1 cellular context compared by ENCODE assay signal in the genomic region with DNA sequence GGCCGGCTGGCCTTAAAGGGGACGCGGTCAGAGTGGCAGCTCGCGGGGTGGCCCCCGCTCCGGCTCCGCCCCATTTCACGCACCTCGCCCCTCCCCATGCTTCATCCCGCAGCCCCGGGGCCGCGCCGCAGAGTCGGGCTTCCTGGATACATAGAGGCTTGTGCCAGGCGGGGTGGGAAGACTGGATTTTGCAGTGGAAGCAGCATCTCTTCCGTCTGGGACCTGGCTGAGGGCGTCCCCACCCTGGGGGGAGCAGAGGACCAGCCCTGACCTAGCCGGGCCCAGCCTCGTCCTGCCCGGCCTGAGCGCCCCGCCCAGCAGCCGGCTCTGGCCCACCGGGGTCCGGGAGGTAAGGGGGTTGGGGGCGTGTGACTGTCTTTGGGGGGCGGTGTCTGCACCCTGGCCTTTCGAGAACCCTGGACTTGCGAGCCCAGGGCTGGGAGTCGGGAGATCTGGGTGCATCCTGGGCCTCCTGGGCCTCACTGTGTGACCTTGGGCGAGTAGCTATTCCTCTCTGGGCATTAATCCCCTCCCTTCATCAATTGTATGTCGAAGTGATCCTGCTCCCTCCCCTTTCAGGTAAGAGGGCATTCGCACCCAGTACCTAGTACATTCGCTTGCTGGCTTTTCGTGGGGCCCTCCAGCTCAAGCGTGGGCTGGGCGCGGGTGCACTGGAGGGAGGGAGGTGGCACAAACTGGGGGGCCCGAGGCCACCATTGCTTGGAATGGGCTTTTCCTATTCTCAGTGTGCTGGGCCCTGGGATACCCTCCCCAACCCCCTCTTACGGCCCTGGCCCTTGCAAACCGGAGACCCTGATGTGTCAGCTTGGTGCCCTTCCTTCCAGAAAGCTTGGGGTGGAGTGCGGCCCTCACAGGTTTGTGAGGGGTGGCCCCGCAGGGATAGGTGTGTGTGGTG.
TF ChIP-seq lines count a peak whose summit lies in the region.

A gene with protein sequence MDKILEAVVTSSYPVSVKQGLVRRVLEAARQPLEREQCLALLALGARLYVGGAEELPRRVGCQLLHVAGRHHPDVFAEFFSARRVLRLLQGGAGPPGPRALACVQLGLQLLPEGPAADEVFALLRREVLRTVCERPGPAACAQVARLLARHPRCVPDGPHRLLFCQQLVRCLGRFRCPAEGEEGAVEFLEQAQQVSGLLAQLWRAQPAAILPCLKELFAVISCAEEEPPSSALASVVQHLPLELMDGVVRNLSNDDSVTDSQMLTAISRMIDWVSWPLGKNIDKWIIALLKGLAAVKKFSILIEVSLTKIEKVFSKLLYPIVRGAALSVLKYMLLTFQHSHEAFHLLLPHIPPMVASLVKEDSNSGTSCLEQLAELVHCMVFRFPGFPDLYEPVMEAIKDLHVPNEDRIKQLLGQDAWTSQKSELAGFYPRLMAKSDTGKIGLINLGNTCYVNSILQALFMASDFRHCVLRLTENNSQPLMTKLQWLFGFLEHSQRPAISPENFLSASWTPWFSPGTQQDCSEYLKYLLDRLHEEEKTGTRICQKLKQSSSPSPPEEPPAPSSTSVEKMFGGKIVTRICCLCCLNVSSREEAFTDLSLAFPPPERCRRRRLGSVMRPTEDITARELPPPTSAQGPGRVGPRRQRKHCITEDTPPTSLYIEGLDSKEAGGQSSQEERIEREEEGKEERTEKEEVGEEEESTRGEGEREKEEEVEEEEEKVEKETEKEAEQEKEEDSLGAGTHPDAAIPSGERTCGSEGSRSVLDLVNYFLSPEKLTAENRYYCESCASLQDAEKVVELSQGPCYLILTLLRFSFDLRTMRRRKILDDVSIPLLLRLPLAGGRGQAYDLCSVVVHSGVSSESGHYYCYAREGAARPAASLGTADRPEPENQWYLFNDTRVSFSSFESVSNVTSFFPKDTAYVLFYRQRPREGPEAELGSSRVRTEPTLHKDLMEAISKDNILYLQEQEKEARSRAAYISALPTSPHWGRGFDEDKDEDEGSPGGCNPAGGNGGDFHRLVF (plus strand): TSS at position 111 of the 916 bp plus-strand sequence. CDS start 7,327 bp downstream, outside the sequence.

TF ChIP-seq in H1, 55 proteins besides CTCF, POLR2A, EP300 and RAD21 (continued from another document):
- TF ChIP-seq, protein P1, sequence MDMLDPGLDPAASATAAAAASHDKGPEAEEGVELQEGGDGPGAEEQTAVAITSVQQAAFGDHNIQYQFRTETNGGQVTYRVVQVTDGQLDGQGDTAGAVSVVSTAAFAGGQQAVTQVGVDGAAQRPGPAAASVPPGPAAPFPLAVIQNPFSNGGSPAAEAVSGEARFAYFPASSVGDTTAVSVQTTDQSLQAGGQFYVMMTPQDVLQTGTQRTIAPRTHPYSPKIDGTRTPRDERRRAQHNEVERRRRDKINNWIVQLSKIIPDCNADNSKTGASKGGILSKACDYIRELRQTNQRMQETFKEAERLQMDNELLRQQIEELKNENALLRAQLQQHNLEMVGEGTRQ (IDR thresholded peaks at IDR 0.05; ENCODE audit: low read length): no peak
- TF ChIP-seq ASH2L (IDR thresholded peaks at IDR 0.05; ENCODE audit: low read length) (peak; percentile 64), KDM1A (IDR thresholded peaks at IDR 0.05; ENCODE audit: borderline replicate concordance, low read length) (peak; percentile 91), RBBP5 (IDR thresholded peaks at IDR 0.05; ENCODE audit: borderline replicate concordance, low read depth, low read length) (peak; percentile 35; the same call in 1 of the 2 replicates)
